7 cellular contexts compared by ENCODE assay signal in genomic region chr13:108218044-108218974, GRCh38.
DNase-seq lines count a peak whose midpoint lies in the region; ATAC-seq and FAIRE-seq lines count a peak whose summit lies in the region.

Gene ABHD13 (plus strand): TSS chr13:108218392. CDS start chr13:108229219, 10,827 bp downstream.

- FAIRE-seq in GM18507 (lab: Jason Lieb, UNC), result peak; percentile 88

- peak; percentile 79 for ATAC-seq in HG02970 (IDR thresholded peaks at IDR 0.05; ENCODE audit: low FRiP score, unreplicated experiment)

- DNase-seq in GM18507 (ENCODE audit: extremely low spot score, insufficient read length, low read depth) (peak; percentile 89), NCI-H187 treated with DMSO at 0.1 percent for 48 hours (lab: John Stamatoyannopoulos, UW) (peak; percentile 77), T-helper 22 cell (ENCODE audit: low read depth) (peak; percentile 86), astrocyte of the hippocampus (ENCODE audit: low read depth, low spot score) (peak; percentile 97), hippocampal formation (lab: John Stamatoyannopoulos, UW) (peak; percentile 88), retina (peak; percentile 99)

Comparison
In these comparisons a context has a peak if more than half of its experiments do, and no peak if none do; other contexts are left out.
1. Peak in every context shown above with its lines: DNase-seq and ATAC-seq.